ENCODE assay signal across 27 cellular contexts in the genomic region with DNA sequence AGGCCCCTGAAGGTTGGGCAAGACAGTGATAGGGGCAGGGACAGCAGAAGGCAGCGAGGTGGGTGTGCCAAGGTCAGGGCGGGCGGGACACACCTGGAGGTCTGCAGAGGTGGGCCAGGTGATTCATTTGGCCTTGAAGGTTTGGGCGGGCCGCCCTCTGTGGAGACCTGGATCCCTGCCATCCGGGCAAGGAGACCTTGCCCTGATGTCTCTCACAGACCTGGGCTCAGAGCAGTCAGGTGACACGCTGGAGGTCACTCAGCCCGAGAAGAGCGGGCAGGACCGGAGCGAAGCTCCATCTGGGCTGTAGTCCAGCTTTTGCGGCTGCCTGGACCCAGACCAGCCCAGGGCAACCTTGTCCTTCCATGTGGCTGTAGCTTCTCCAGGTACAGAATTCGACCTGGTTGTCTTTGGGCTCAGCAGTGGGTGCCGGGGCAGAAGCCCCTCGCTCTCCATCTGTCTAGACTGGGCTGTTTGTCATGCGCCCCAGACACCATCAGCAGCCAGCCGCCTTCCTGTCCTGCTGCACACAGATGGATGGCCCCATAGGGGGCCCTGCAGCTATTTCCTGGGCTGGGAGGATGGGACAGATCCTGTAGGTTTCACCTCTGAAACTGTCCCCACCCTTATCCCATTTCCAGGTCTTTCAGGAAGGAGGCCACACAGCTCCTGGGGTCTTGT. TPM values are rescaled to one million over a fixed set of nuclear protein-coding genes. Genes with fewer than 3 reads are reported as not detected.
DNase-seq lines count a peak whose midpoint lies in the region; ATAC-seq and TF ChIP-seq lines count a peak whose summit lies in the region.
"Had no signal": no experiment of that assay in that cellular context is flagged by ENCODE, and none has a peak within 500 bp of the region (broad histone marks: within the 10 kb centered on the region; RNA-seq: fewer than 3 reads in every experiment).

No MANE protein-coding gene starts in this region.

- H3K4me3 ChIP-seq in right cardiac atrium (ENCODE audit: low read length): no peak overlapping the region
- no peak overlapping the region for H3K4me3 ChIP-seq in sigmoid colon
- H3K4me3 ChIP-seq: GM23248, heart right ventricle, K562, Peyer's patch had no signal

- no peak overlapping the region for H3K27ac Mint-ChIP-seq in activated naive CD4-positive, alpha-beta T cell treated with anti-CD3 and anti-CD28 coated beads, Interleukin-2, amount 10 ng/mL, durations not matched to agents 7 days and 5 days
- H3K27ac Mint-ChIP-seq: activated T-cell treated with anti-CD3 and anti-CD28 coated beads, Interleukin-2, amount 50 U/mL, for 24 hours; CD4-positive, CD25-positive, alpha-beta regulatory T cell; stimulated activated memory B cell treated with anti-CD40 and anti-IgM and Interleukin-4, amounts not matched to agents 10 μg/mL and 1 μg/mL and 100 μg/mL, for 72 hours; T-helper 1 cell treated with Interleukin-12 subunit alpha and Interleukin-12 subunit beta and Interleukin-4 antibody, amounts not matched to agents 30 μg/mL and 1 μg/mL, for 36 hours had no signal

- no peaks in the 10 kb centered on the region for H3K9me3 ChIP-seq in right cardiac atrium (ENCODE audit: control insufficient read depth, low read length)
- peaks cover 0 to 2% (median 0%) of the 10 kb centered on the region in 4 donors for H3K9me3 ChIP-seq in sigmoid colon

- no peak for TF ChIP-seq POLR2A in sigmoid colon (IDR thresholded peaks at IDR 0.05)
- no peak for TF ChIP-seq POLR2A in erythroblast (IDR thresholded peaks at IDR 0.05; ENCODE audit: low read length)

- no peak for ATAC-seq in right cardiac atrium
- ATAC-seq: heart right ventricle; K562; stimulated activated memory B cell treated with anti-CD40 and anti-IgM and Interleukin-4, amounts not matched to agents 10 μg/mL and 1 μg/mL and 100 μg/mL, for 72 hours had no signal

- H3K4me3 Mint-ChIP-seq in activated naive CD4-positive, alpha-beta T cell treated with anti-CD3 and anti-CD28 coated beads, Interleukin-2, amount 10 ng/mL, durations not matched to agents 7 days and 5 days: no peak overlapping the region
- H3K4me3 Mint-ChIP-seq: activated T-cell treated with anti-CD3 and anti-CD28 coated beads, Interleukin-2, amount 50 U/mL, for 24 hours; stimulated activated memory B cell treated with anti-CD40 and anti-IgM and Interleukin-4, amounts not matched to agents 10 μg/mL and 1 μg/mL and 100 μg/mL, for 72 hours; T-helper 1 cell treated with Interleukin-12 subunit alpha and Interleukin-12 subunit beta and Interleukin-4 antibody, amounts not matched to agents 30 μg/mL and 1 μg/mL, for 36 hours had no signal

- DNase-seq in activated naive CD4-positive, alpha-beta T cell treated with anti-CD3 and anti-CD28 coated beads, Interleukin-2, amount 10 ng/mL, durations not matched to agents 7 days and 5 days: peak; percentile 13
- no peak for DNase-seq in activated naive CD4-positive, alpha-beta T cell (lab: John Stamatoyannopoulos, UW)
- peak; percentile 7 for DNase-seq in LoVo (ENCODE audit: low spot score)
- peak in 2 of 3 donors; percentile 10 to 36 for DNase-seq in right cardiac atrium
- DNase-seq in sigmoid colon: peak; percentile 52
- no peak for DNase-seq in germinal center (ENCODE audit: low spot score)
- DNase-seq in erythroblast (lab: John Stamatoyannopoulos, UW): no peak
- no peak for DNase-seq in KG1 (lab: John Stamatoyannopoulos, UW)
- DNase-seq: activated T-cell treated with anti-CD3 and anti-CD28 coated beads, Interleukin-2, amount 50 U/mL, for 24 hours; brain microvascular endothelial cell; CD4-positive, CD25-positive, alpha-beta regulatory T cell; cortex of kidney; DMS53; GM23248; NCI-H1694 treated with DMSO at 0.1 percent for 48 hours; NCI-H226 had no signal

- CTCF ChIA-PET in activated naive CD4-positive, alpha-beta T cell treated with anti-CD3 and anti-CD28 coated beads, Interleukin-2, amount 10 ng/mL, durations not matched to agents 7 days and 5 days (lab: Charles Lee): interaction anchor here (1.2 to 1.7 kb wide), 2 partner anchors 10 to 105 kb away, joined by 3 to 5 read pairs; no protein-coding TSS in a partner anchor

- no peaks in the 10 kb centered on the region for H3K9me3 Mint-ChIP-seq in activated naive CD4-positive, alpha-beta T cell treated with anti-CD3 and anti-CD28 coated beads, Interleukin-2, amount 10 ng/mL, durations not matched to agents 7 days and 5 days
- H3K9me3 Mint-ChIP-seq: T-helper 1 cell treated with Interleukin-12 subunit alpha and Interleukin-12 subunit beta and Interleukin-4 antibody, amounts not matched to agents 30 μg/mL and 1 μg/mL, for 36 hours had no signal

- H3K27me3 Mint-ChIP-seq in activated naive CD4-positive, alpha-beta T cell treated with anti-CD3 and anti-CD28 coated beads, Interleukin-2, amount 10 ng/mL, durations not matched to agents 7 days and 5 days: peaks cover 46% of the 10 kb centered on the region

- intact Hi-C loops in right cardiac atrium (cut with DNase I) (loop anchor here in 3 of 4 donors (5.0 to 10.0 kb wide), 3 partner anchors 111 to 181 kb away; no protein-coding TSS in a partner anchor), sigmoid colon (cut with DNase I) (loop anchor here (1.0 to 10.0 kb wide), 4 partner anchors 48 to 199 kb away; a partner anchor contains a TSS)

- 65% methylated on average over 17 of the region's 17 CpGs for WGBS in right cardiac atrium
- 25 to 72% methylated on average over 17 of the region's 17 CpGs for WGBS in sigmoid colon, 2 donors

- TF ChIP-seq EP300 in sigmoid colon (IDR thresholded peaks at IDR 0.05): no peak

- no peak for TF ChIP-seq CTCF in sigmoid colon (IDR thresholded peaks at IDR 0.05)

- H3K4me1 Mint-ChIP-seq in activated naive CD4-positive, alpha-beta T cell treated with anti-CD3 and anti-CD28 coated beads, Interleukin-2, amount 10 ng/mL, durations not matched to agents 7 days and 5 days: peaks cover 4% of the 10 kb centered on the region

- H3K4me1 ChIP-seq in right cardiac atrium (ENCODE audit: control insufficient read depth, insufficient read depth, low read length) (no peaks in the 10 kb centered on the region), sigmoid colon (peaks cover 0 to 6% (median 0%) of the 10 kb centered on the region in 4 donors)
- H3K4me1 ChIP-seq: Peyer's patch had no signal

- H3K27ac ChIP-seq in right cardiac atrium (ENCODE audit: low read length) (no peak overlapping the region), sigmoid colon (no peak overlapping the region)
- H3K27ac ChIP-seq: brain microvascular endothelial cell, GM23248, heart right ventricle, Peyer's patch had no signal

- H3K36me3 ChIP-seq in sigmoid colon: no peaks in the 10 kb centered on the region
- H3K36me3 ChIP-seq: brain microvascular endothelial cell, heart right ventricle, Peyer's patch had no signal

- no peaks in the 10 kb centered on the region for H3K36me3 Mint-ChIP-seq in activated naive CD4-positive, alpha-beta T cell treated with anti-CD3 and anti-CD28 coated beads, Interleukin-2, amount 10 ng/mL, durations not matched to agents 7 days and 5 days
- H3K36me3 Mint-ChIP-seq: stimulated activated memory B cell treated with anti-CD40 and anti-IgM and Interleukin-4, amounts not matched to agents 10 μg/mL and 1 μg/mL and 100 μg/mL, for 72 hours had no signal

- H3K27me3 ChIP-seq in right cardiac atrium (ENCODE audit: control insufficient read depth, insufficient read depth) (no peaks in the 10 kb centered on the region), sigmoid colon (peaks cover 5 to 54% (median 26%) of the 10 kb centered on the region in 3 donors)
- H3K27me3 ChIP-seq: Peyer's patch had no signal

RNA-seq across cellular contexts. Expression of a gene that starts 3.1 kb away (rescaled TPM):
- total RNA-seq in right cardiac atrium: not detected
- polyA plus RNA-seq in right cardiac atrium: not detected
- total RNA-seq in sigmoid colon: not detected
- not detected for polyA plus RNA-seq in sigmoid colon
- total RNA-seq: CD4-positive, CD25-positive, alpha-beta regulatory T cell; endothelial cell of umbilical vein; GM23248; heart right ventricle; K562; lung microvascular endothelial cell; osteocyte; Peyer's patch; SK-MEL-5; temporal lobe had no signal
- polyA plus RNA-seq: AG04450; CD4-positive, CD25-positive, alpha-beta regulatory T cell; endothelial cell of umbilical vein; GM23248; heart right ventricle; K562 had no signal

RNA-seq across cellular contexts. Expression of a gene that starts 16.7 kb away (rescaled TPM):
- total RNA-seq in right cardiac atrium (under 1 TPM in 3 of 4 donors, not detected in 1; 0.28 to 0.43 (median 0.38) TPM), sigmoid colon (1 to 10 TPM in 2 of 4 donors, under 1 TPM in 1, not detected in 1; 0.33 to 1.4 (median 1.1) TPM)
- polyA plus RNA-seq in right cardiac atrium (0.11 TPM), sigmoid colon (under 1 TPM in 1 of 3 donors, not detected in 2; 0.10 TPM)
- total RNA-seq: CD4-positive, CD25-positive, alpha-beta regulatory T cell; endothelial cell of umbilical vein; GM23248; K562; lung microvascular endothelial cell; osteocyte; SK-MEL-5; temporal lobe had no signal
- polyA plus RNA-seq: AG04450; CD4-positive, CD25-positive, alpha-beta regulatory T cell; endothelial cell of umbilical vein; GM23248; heart right ventricle; K562 had no signal

RNA-seq across cellular contexts. Expression of a gene that starts 50.4 kb away (rescaled TPM):
- total RNA-seq in right cardiac atrium: 10 to 100 TPM; 14.1 to 19.1 (median 15.4) TPM
- polyA plus RNA-seq in right cardiac atrium: 10.3 TPM
- total RNA-seq in sigmoid colon: 10 to 100 TPM; 28.1 to 69.2 (median 46.2) TPM
- polyA plus RNA-seq in sigmoid colon: 10 to 100 TPM; 16.6 to 29.8 (median 18.6) TPM

Comparison
In these comparisons a context has a peak if more than half of its experiments do, and no peak if none do; other contexts are left out.
1. DNase-seq: peak in activated naive CD4-positive, alpha-beta T cell treated with anti-CD3 and anti-CD28 coated beads, Interleukin-2, amount 10 ng/mL, durations not matched to agents 7 days and 5 days (single experiment), LoVo (single experiment), right cardiac atrium (2 of 3) and sigmoid colon (single experiment); none in activated naive CD4-positive, alpha-beta T cell (0 of 4), germinal center (single experiment), erythroblast (0 of 2) and KG1 (single experiment).